In genomic region chr5:64612349-64612961, GRCh38 we compare ENCODE assay signal across 7 cellular contexts.
DNase-seq lines count a peak whose midpoint lies in the region; FAIRE-seq and TF ChIP-seq lines count a peak whose summit lies in the region.

No MANE protein-coding gene starts in this region.

- H3K9me3 ChIP-seq in HAP-1 (no peaks in the 10 kb centered on the region), uterus (no peaks in the 10 kb centered on the region)

- peak; percentile 86 for FAIRE-seq in G401.6 (lab: Jason Lieb, UNC)
- no peak for FAIRE-seq in bronchial epithelial cell (lab: Jason Lieb, UNC)

- H3K4me1 ChIP-seq in HAP-1 (peaks cover 2% of the 10 kb centered on the region), uterus (no peaks in the 10 kb centered on the region)

- intact Hi-C loops in uterus (cut with DNase I; ENCODE audit: low total_unique reads), result no loop called here

- no peak overlapping the region for H3K27ac ChIP-seq in uterus

- in situ Hi-C loops in HAP-1 (cut with MboI; ENCODE audit: low sequenced_read_pairs), result loop anchor here (10.0 kb wide), 1 partner anchor 378 kb away; no protein-coding TSS in a partner anchor

- no peak for TF ChIP-seq POLR2A in uterus (IDR thresholded peaks at IDR 0.05)

- H3K4me3 ChIP-seq in HAP-1 (no peak overlapping the region), bronchial epithelial cell (ENCODE audit: low read depth, low read length) (no peak overlapping the region), uterus (no peak overlapping the region)

- H3K27me3 ChIP-seq in HAP-1 (ENCODE audit: low read depth), result peaks cover 19% of the 10 kb centered on the region
- peaks cover 2% of the 10 kb centered on the region for H3K27me3 ChIP-seq in bronchial epithelial cell (ENCODE audit: control insufficient read depth, insufficient read depth, low read length)
- no peaks in the 10 kb centered on the region for H3K27me3 ChIP-seq in uterus

- peak; percentile 77 for TF ChIP-seq CTCF in bronchial epithelial cell (IDR thresholded peaks at IDR 0.05; ENCODE audit: insufficient read depth, low read length, severe bottlenecking)
- TF ChIP-seq CTCF in uterus (IDR thresholded peaks at IDR 0.05), result peak; percentile 52 to 68 (median 60)

- H3K36me3 ChIP-seq in HAP-1 (replicated peaks) (no peaks in the 10 kb centered on the region), bronchial epithelial cell (ENCODE audit: control insufficient read depth, insufficient read depth, low read length) (no peaks in the 10 kb centered on the region), uterus (no peaks in the 10 kb centered on the region)

- DNase-seq in HAP-1 (ENCODE audit: low spot score in 2 of 2), result peak; percentile 30 to 47
- DNase-seq in NCI-H345 (lab: John Stamatoyannopoulos, UW), result peak; percentile 46
- DNase-seq in bronchial epithelial cell (ENCODE audit: low read depth), result peak; percentile 71
- DNase-seq in kidney glomerular epithelial cell (lab: John Stamatoyannopoulos, UW), result peak; percentile 32
- peak in 1 of 2 donors; percentile 32 for DNase-seq in uterus
- DNase-seq in occipital lobe (lab: John Stamatoyannopoulos, UW), result no peak
